In the genomic region with DNA sequence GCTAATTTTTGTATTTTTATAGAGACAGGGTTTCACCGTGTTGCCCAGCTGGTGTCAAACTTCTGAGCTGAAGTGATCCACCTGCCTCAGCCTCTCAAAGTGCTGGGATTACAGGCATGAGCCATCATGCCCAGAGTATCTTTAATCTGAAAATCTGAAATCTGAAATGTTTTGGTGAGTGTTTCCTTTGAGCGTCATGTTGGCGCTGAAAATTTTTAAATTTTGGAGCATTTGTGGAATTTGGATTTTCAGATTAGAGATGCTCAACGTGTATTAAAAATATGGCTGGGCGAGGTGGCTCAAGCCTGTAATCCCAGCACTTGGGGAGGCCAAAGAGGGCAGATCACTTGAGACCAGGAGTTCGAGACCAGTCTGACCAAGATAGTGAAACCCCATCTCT, we compare ENCODE assay signal across 3 cellular contexts.
"Had no signal": no experiment of that assay in that cellular context is flagged by ENCODE, and none has a peak within 500 bp of the region (broad histone marks: within the 10 kb centered on the region; RNA-seq: fewer than 3 reads in every experiment).

No MANE protein-coding gene starts in this region.

- DNase-seq: GDM1, GF-D8 had no signal

- H3K4me3 ChIP-seq: GM12878 had no signal
